In genomic region chr2:237467447-237468179, GRCh38 we compare ENCODE assay signal across 23 cellular contexts. TPM values are rescaled to one million over a fixed set of nuclear protein-coding genes. Genes with fewer than 3 reads are reported as not detected.
"Had no signal": no experiment of that assay in that cellular context is flagged by ENCODE, and none has a peak within 500 bp of the region (broad histone marks: within the 10 kb centered on the region; RNA-seq: fewer than 3 reads in every experiment).

No MANE protein-coding gene starts in this region.

- ATAC-seq: heart left ventricle; psoas muscle; sciatic nerve; stimulated activated naive B cell treated with anti-CD40 and anti-IgM and Interleukin-4, amounts not matched to agents 10 μg/mL and 1 μg/mL and 100 μg/mL, for 72 hours; stimulated activated naive CD8-positive, alpha-beta T cell treated with anti-CD3 and anti-CD28 coated beads, Interleukin-15, amount 100 ng/mL, for 72 hours had no signal

- H3K9me3 ChIP-seq: heart left ventricle, left ventricle myocardium inferior, psoas muscle, thoracic aorta, transverse colon had no signal

- H3K27ac ChIP-seq: coronary artery, heart left ventricle, left ventricle myocardium inferior, psoas muscle, thoracic aorta, transverse colon had no signal

- H3K27me3 ChIP-seq: heart left ventricle, transverse colon had no signal

- H3K36me3 ChIP-seq: heart left ventricle, left ventricle myocardium inferior, thoracic aorta, transverse colon had no signal

- H3K4me3 ChIP-seq: coronary artery, heart left ventricle, left ventricle myocardium inferior, lung, psoas muscle, thoracic aorta, transverse colon had no signal

- DNase-seq: effector CD4-positive, alpha-beta T cell; endodermal cell; erythroblast; heart left ventricle; hippocampal formation; left ventricle myocardium inferior; mesendoderm; naive B cell; nephron progenitor cell; psoas muscle; retina; stimulated activated CD4-positive, alpha-beta T cell treated with anti-CD3 and anti-CD28 coated beads, Interleukin-2, amount 100 ng/mL, for 24 hours; stimulated activated CD4-positive, alpha-beta T cell treated with anti-CD3 and anti-CD28 coated beads, Interleukin-4, amount 100 ng/mL, for 4 hours; stimulated activated naive B cell treated with anti-CD40 and anti-IgM and Interleukin-4, amounts not matched to agents 10 μg/mL and 1 μg/mL and 100 μg/mL, for 72 hours; stimulated activated naive CD8-positive, alpha-beta T cell treated with anti-CD3 and anti-CD28 coated beads, Interleukin-15, amount 100 ng/mL, for 72 hours; transverse colon had no signal

RNA-seq across cellular contexts. Expression of gene MLPH, which starts 19.4 kb away (rescaled TPM):
- total RNA-seq: dermis microvascular lymphatic vessel endothelial cell, endothelial cell of umbilical vein, skeletal muscle tissue had no signal
- polyA plus RNA-seq: endothelial cell of umbilical vein had no signal

RNA-seq across cellular contexts. Expression of gene COL6A3, which starts 53.6 kb away (rescaled TPM):
- total RNA-seq: endothelial cell of umbilical vein had no signal
